ENCODE assay signal across 8 cellular contexts in genomic region chr17:83053021-83053778, GRCh38. TPM values are rescaled to one million over a fixed set of nuclear protein-coding genes. Genes with fewer than 3 reads are reported as not detected.
DNase-seq lines count a peak whose midpoint lies in the region; ATAC-seq and TF ChIP-seq lines count a peak whose summit lies in the region.

No MANE protein-coding gene starts in this region.

- peak; percentile 68 for DNase-seq in M059J (ENCODE audit: low read depth)
- peak; percentile 68 for DNase-seq in endodermal cell
- DNase-seq in NCI-H146 treated with DMSO at 0.1 percent for 48 hours (lab: John Stamatoyannopoulos, UW; ENCODE audit: unreplicated experiment), result no peak
- no peak for DNase-seq in COLO668 (lab: John Stamatoyannopoulos, UW; ENCODE audit: unreplicated experiment)
- DNase-seq in activated CD4-positive, CD25-positive, alpha-beta regulatory T cell (lab: John Stamatoyannopoulos, UW), result no peak

- H3K9ac ChIP-seq in endodermal cell (ENCODE audit: extremely low read depth, low read length, poor library complexity, severe bottlenecking), result no peak overlapping the region

- peaks cover 4% of the 10 kb centered on the region for H3K27me3 Mint-ChIP-seq in endodermal cell (ENCODE audit: insufficient read depth)

- H3K4me1 ChIP-seq in endodermal cell (ENCODE audit: control insufficient read depth, insufficient read depth, low read length), result no peaks in the 10 kb centered on the region
- H3K4me1 ChIP-seq in neutrophil (ENCODE audit: control insufficient read depth in 1 of 2, insufficient read depth in 1 of 2, low read depth in 1 of 2, low read length in 1 of 2), result peaks cover 61 to 62% of the 10 kb centered on the region in 2 experiments

- no peak overlapping the region for H3K4me3 Mint-ChIP-seq in endodermal cell

- no peak for TF ChIP-seq CTCF in 22Rv1 (IDR thresholded peaks at IDR 0.05)
- peak; percentile 13 for TF ChIP-seq CTCF in endodermal cell (conservative IDR thresholded peaks at IDR 0.05)
- no peak for TF ChIP-seq CTCF in neutrophil (IDR thresholded peaks at IDR 0.05)

- H3K9me3 ChIP-seq in endodermal cell (ENCODE audit: control insufficient read depth, low read length) (no peaks in the 10 kb centered on the region), neutrophil (no peaks in the 10 kb centered on the region)

- ATAC-seq in HG03280 (IDR thresholded peaks at IDR 0.05; ENCODE audit: unreplicated experiment), result no peak

- 90 to 91% methylated on average over 10 to 16 of the region's 16 CpGs for WGBS in endodermal cell (ENCODE audit: insufficient coverage in 1 of 2, insufficient read length in 1 of 2), 2 experiments

- H3K27me3 ChIP-seq in endodermal cell (ENCODE audit: control insufficient read depth, insufficient read depth, low read length, poor library complexity, severe bottlenecking), result no peaks in the 10 kb centered on the region
- no peaks in the 10 kb centered on the region for H3K27me3 ChIP-seq in neutrophil

- H3K27ac ChIP-seq in 22Rv1, result peak overlapping the region; percentile 32
- H3K27ac ChIP-seq in endodermal cell (ENCODE audit: low read depth, low read length), result no peak overlapping the region
- peak overlapping the region; percentile 96 for H3K27ac ChIP-seq in neutrophil

- H3K36me3 ChIP-seq in endodermal cell (ENCODE audit: control insufficient read depth, insufficient read depth, low read length) (no peaks in the 10 kb centered on the region), neutrophil (no peaks in the 10 kb centered on the region)

- H3K27ac Mint-ChIP-seq in endodermal cell, result no peak overlapping the region

- H3K9me3 Mint-ChIP-seq in endodermal cell, result no peaks in the 10 kb centered on the region

- peaks cover 7% of the 10 kb centered on the region for H3K36me3 Mint-ChIP-seq in endodermal cell (ENCODE audit: low read depth)

- peaks cover 4% of the 10 kb centered on the region for H3K4me1 Mint-ChIP-seq in endodermal cell

- H3K4me3 ChIP-seq in endodermal cell (ENCODE audit: low read length), result no peak overlapping the region
- H3K4me3 ChIP-seq in neutrophil (ENCODE audit: low read depth in 1 of 2, low read length in 1 of 2), result peak overlapping the region; percentile 28 to 39

RNA-seq across cellular contexts. Expression of gene METRNL, which starts 26.2 kb away (rescaled TPM):
- 37.6 and 42.7 TPM in 2 replicates for total RNA-seq in M059J (2014; rRNA removed; shearing (Covaris generic))
- total RNA-seq in endodermal cell, result 10 to 100 TPM in 1 of 2 donors, 1 to 10 TPM in 1; 7.3 to 10.3 TPM
- polyA plus RNA-seq in endodermal cell (2013, experiment 1 of 2), result 17.8 TPM
- polyA plus RNA-seq in endodermal cell (2013, experiment 2 of 2), result 16.6 TPM

Comparison
In these comparisons a context has a peak if more than half of its experiments do, and no peak if none do; other contexts are left out.
1. DNase-seq: peak in M059J (single experiment) and endodermal cell (single experiment); none in NCI-H146 treated with DMSO at 0.1 percent for 48 hours (single experiment), COLO668 (single experiment) and activated CD4-positive, CD25-positive, alpha-beta regulatory T cell (0 of 4).